Comparison of ENCODE assay signal across 1 cellular context in the genomic region with DNA sequence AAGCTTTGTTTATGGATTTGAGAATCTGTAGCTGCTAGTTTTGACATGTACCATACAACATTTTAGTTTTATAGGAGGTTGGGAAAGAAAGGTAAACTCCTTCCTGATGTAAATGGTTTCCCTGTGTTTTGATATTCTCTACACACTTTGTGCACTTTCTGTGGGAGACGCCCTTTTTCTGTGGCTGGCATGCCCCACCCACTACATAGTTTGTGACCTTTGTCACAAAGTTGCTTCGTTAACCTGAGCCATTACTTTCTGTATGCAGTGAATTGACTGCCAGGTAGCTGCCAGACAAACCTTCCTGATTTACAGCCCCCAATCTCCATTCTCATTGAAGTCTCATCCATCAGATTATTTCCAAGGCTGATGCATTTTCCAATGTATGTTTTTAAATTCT.
TF ChIP-seq lines count a peak whose summit lies in the region.

No MANE protein-coding gene starts in this region.

TF ChIP-seq in IMR-90, 13 proteins besides CTCF, POLR2A, EP300 and RAD21:
- no peak for TF ChIP-seq FOS (IDR thresholded peaks at IDR 0.05; ENCODE audit: low read depth, low read length)
- TF ChIP-seq MAFK (IDR thresholded peaks at IDR 0.05; ENCODE audit: low read depth, low read length) = no peak
- no peak for TF ChIP-seq CEBPB (IDR thresholded peaks at IDR 0.05; ENCODE audit: low read depth, low read length)
- TF ChIP-seq MAZ (IDR thresholded peaks at IDR 0.05; ENCODE audit: borderline replicate concordance, low read depth, low read length) = no peak
- no peak for TF ChIP-seq RCOR1 (IDR thresholded peaks at IDR 0.05; ENCODE audit: insufficient replicate concordance, low read length)
- TF ChIP-seq NFE2L2 (IDR thresholded peaks at IDR 0.05; ENCODE audit: low read depth, low read length) = no peak
- TF ChIP-seq SMC3 (IDR thresholded peaks at IDR 0.05; ENCODE audit: low read depth, low read length) = no peak
- TF ChIP-seq CHD1 (IDR thresholded peaks at IDR 0.05; ENCODE audit: low read depth, low read length) = no peak
- TF ChIP-seq BHLHE40 (IDR thresholded peaks at IDR 0.05; ENCODE audit: low read depth, low read length) = no peak
- TF ChIP-seq RFX5 (IDR thresholded peaks at IDR 0.05; ENCODE audit: low read depth, low read length) = no peak
- TF ChIP-seq, protein P1, sequence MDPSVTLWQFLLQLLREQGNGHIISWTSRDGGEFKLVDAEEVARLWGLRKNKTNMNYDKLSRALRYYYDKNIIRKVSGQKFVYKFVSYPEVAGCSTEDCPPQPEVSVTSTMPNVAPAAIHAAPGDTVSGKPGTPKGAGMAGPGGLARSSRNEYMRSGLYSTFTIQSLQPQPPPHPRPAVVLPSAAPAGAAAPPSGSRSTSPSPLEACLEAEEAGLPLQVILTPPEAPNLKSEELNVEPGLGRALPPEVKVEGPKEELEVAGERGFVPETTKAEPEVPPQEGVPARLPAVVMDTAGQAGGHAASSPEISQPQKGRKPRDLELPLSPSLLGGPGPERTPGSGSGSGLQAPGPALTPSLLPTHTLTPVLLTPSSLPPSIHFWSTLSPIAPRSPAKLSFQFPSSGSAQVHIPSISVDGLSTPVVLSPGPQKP (IDR thresholded peaks at IDR 0.05; ENCODE audit: borderline replicate concordance, low read depth, low read length) = no peak
- no peak for TF ChIP-seq MXI1 (IDR thresholded peaks at IDR 0.05; ENCODE audit: borderline replicate concordance, low read depth, low read length)
- no peak for TF ChIP-seq USF2 (IDR thresholded peaks at IDR 0.05; ENCODE audit: low read depth, low read length)
TF ChIP-seq in IMR-90: peak in this region for 0.
